ENCODE assay signal across 8 cellular contexts in the genomic region with DNA sequence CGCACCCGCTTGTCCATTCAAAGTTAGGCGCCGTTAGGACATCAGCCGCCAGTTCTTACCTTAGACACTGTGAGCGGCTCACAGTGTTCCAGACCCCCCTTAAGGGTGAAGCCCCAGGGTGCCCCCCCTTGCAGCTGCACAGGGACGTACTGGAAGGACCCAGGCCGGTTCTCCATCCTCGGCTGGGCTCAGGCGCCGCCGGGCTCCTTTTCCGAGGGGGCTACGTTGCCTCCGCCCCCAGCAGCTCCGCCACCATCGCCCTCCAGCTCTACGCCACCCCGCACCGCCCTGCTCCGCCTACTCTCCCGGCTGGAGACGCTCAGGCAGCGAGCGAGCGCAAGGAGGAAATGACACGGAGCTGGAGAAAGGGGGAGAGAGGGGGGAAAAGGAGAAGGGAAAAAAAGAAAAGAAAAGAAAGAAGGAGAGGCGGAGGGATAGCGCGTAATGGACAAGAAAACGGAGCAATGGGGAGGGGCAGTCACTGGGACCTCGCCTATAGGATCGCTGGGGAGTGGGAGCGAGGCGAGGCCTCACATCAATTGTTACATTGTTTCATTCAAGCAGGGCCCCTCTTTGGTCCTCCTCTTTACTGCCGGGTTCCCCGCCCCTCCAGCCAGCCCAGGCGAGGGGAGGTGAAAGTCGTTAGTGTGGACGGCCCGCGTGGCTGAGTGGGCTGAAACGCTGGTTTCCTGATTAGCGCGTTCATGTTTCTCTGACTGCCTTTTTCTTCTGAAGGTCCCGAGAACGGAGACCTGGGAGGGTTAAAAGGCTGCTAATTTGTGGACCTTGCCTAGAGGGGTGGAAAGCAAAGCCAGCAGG. TPM values are rescaled to one million over a fixed set of nuclear protein-coding genes. Genes with fewer than 3 reads are reported as not detected.
DNase-seq lines count a peak whose midpoint lies in the region; ATAC-seq and TF ChIP-seq lines count a peak whose summit lies in the region.

A gene with protein sequence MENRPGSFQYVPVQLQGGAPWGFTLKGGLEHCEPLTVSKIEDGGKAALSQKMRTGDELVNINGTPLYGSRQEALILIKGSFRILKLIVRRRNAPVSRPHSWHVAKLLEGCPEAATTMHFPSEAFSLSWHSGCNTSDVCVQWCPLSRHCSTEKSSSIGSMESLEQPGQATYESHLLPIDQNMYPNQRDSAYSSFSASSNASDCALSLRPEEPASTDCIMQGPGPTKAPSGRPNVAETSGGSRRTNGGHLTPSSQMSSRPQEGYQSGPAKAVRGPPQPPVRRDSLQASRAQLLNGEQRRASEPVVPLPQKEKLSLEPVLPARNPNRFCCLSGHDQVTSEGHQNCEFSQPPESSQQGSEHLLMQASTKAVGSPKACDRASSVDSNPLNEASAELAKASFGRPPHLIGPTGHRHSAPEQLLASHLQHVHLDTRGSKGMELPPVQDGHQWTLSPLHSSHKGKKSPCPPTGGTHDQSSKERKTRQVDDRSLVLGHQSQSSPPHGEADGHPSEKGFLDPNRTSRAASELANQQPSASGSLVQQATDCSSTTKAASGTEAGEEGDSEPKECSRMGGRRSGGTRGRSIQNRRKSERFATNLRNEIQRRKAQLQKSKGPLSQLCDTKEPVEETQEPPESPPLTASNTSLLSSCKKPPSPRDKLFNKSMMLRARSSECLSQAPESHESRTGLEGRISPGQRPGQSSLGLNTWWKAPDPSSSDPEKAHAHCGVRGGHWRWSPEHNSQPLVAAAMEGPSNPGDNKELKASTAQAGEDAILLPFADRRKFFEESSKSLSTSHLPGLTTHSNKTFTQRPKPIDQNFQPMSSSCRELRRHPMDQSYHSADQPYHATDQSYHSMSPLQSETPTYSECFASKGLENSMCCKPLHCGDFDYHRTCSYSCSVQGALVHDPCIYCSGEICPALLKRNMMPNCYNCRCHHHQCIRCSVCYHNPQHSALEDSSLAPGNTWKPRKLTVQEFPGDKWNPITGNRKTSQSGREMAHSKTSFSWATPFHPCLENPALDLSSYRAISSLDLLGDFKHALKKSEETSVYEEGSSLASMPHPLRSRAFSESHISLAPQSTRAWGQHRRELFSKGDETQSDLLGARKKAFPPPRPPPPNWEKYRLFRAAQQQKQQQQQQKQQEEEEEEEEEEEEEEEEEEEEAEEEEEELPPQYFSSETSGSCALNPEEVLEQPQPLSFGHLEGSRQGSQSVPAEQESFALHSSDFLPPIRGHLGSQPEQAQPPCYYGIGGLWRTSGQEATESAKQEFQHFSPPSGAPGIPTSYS (N-terminal part only) (minus strand): TSS at position 352 of the 819 bp plus-strand sequence. CDS start 176 bp downstream, at position 176.

- peak within 1 kb of the TSS; percentile 76 for H2AFZ ChIP-seq in PC-3 (ENCODE audit: low read length)

- H3K27ac Mint-ChIP-seq in immature natural killer cell: no peak within 1 kb of the TSS

- H3K27ac ChIP-seq in PC-3 (ENCODE audit: low read length) (no peak within 1 kb of the TSS), upper lobe of left lung (peak within 1 kb of the TSS; percentile 75 to 89 (median 80))

- peak in 1 of 4 donors; percentile 43 for TF ChIP-seq POLR2A in upper lobe of left lung (IDR thresholded peaks at IDR 0.05)

- peaks cover 0 to 2% (median 0%) of the 10 kb centered on the region in 6 donors for H3K9me3 Mint-ChIP-seq in immature natural killer cell

- H3K4me3 ChIP-seq in AG04449 (ENCODE audit: low read depth, low read length) (peak within 1 kb of the TSS; percentile 65), PC-3 (ENCODE audit: low read length) (peak within 1 kb of the TSS; percentile 59), upper lobe of left lung (peak within 1 kb of the TSS; percentile 11 to 64 (median 54))

- peak within 1 kb of the TSS in 1 of 5 donors; percentile 38 for H3K4me3 Mint-ChIP-seq in immature natural killer cell

- CTCF ChIA-PET in AG04449 (lab: Yijun Ruan, JAX): no interaction called here
- CTCF ChIA-PET in PC-3 (lab: Charles Lee): no interaction called here

- WGBS in upper lobe of left lung, 2 donors: 0 to 29% methylated on average over 22 to 46 of the region's 47 CpGs

- H3K27me3 Mint-ChIP-seq in immature natural killer cell (ENCODE audit: low read depth in 3 of 3): peaks cover 4 to 9% (median 5%) of the 10 kb centered on the region in 3 donors

- no peaks in the 10 kb centered on the region for H3K4me1 ChIP-seq in PC-3 (ENCODE audit: insufficient read depth, low read length)
- peaks cover 0 to 9% (median 0%) of the 10 kb centered on the region in 4 donors for H3K4me1 ChIP-seq in upper lobe of left lung

- TF ChIP-seq CTCF in AG04449 (IDR thresholded peaks at IDR 0.05; ENCODE audit: insufficient read depth, low read length, missing control alignments): no peak
- no peak for TF ChIP-seq CTCF in PC-3 (conservative IDR thresholded peaks at IDR 0.05; ENCODE audit: low read depth, low read length)
- TF ChIP-seq CTCF in upper lobe of left lung (IDR thresholded peaks at IDR 0.05): no peak

- intact Hi-C loops in PC-3 (cut with micrococcal nuclease): no loop called here

- H3K36me3 ChIP-seq in PC-3 (ENCODE audit: low read depth, low read length): no peaks in the 10 kb centered on the region
- H3K36me3 ChIP-seq in upper lobe of left lung: no peaks in the 10 kb centered on the region

- no peaks in the 10 kb centered on the region for H3K9me2 ChIP-seq in PC-3 (replicated peaks; ENCODE audit: low read length)

- H3K79me2 ChIP-seq in PC-3 (ENCODE audit: low read length): no peaks in the 10 kb centered on the region

- H3F3A ChIP-seq in PC-3 (ENCODE audit: low read length, unreplicated experiment): no peaks in the 10 kb centered on the region

- no peak within 1 kb of the TSS for H3K9ac ChIP-seq in PC-3 (ENCODE audit: low read length)

- 0 out of 2 replicates have a peak, but pooled peaks cover 4% of the 10 kb centered on the region for H3K27me3 ChIP-seq in PC-3 (ENCODE audit: low read length)
- H3K27me3 ChIP-seq in upper lobe of left lung: no peaks in the 10 kb centered on the region

- ATAC-seq in PC-3 (no peak), upper lobe of left lung (ENCODE audit: low FRiP score in 2 of 2) (peak; percentile 87 to 95)

- no peaks in the 10 kb centered on the region for H3K4me1 Mint-ChIP-seq in immature natural killer cell

- POLR2A ChIA-PET in AG04449 (lab: Yijun Ruan, JAX): interaction anchor here (1.9 kb wide), 1 partner anchor 15 kb away, joined by 17 read pairs; no protein-coding TSS in a partner anchor
- POLR2A ChIA-PET in PC-3 (lab: Charles Lee; ENCODE audit: unreplicated experiment): no interaction called here

- DNase-seq in AG04449 (ENCODE audit: low read depth, low spot score) (no peak), PC-3 (no peak), fibroblast of gingiva (ENCODE audit: low read depth) (peak; percentile 17), middle frontal gyrus (ENCODE audit: extremely low spot score, low spot score) (peak; percentile 9), upper lobe of left lung (peak; percentile 44 to 84), immature natural killer cell (no peak), NCI-H1092 treated with DMSO at 0.1 percent for 48 hours (lab: John Stamatoyannopoulos, UW) (no peak), NCI-H446 treated with DMSO at 0.1 percent for 48 hours (lab: John Stamatoyannopoulos, UW) (no peak)

- no peaks in the 10 kb centered on the region for H3K9me3 ChIP-seq in PC-3 (ENCODE audit: low read length)
- no peaks in the 10 kb centered on the region for H3K9me3 ChIP-seq in upper lobe of left lung

- H3K36me3 Mint-ChIP-seq in immature natural killer cell: no peaks in the 10 kb centered on the region

- BruUV-seq in PC-3 (replicated peaks; lab: Mats Ljungman, UMichigan): no TSS peak

- TF ChIP-seq EP300 in upper lobe of left lung (IDR thresholded peaks at IDR 0.05): no peak

- no peaks in the 10 kb centered on the region for H4K20me1 ChIP-seq in PC-3 (ENCODE audit: low read length)

- peak within 1 kb of the TSS; percentile 79 for H3K4me2 ChIP-seq in PC-3 (ENCODE audit: low read length)

RNA-seq across cellular contexts. Expression of the gene that starts here (rescaled TPM):
- total RNA-seq in PC-3 (2014; rRNA removed) (not detected in 2 replicates), upper lobe of left lung (10 to 100 TPM; 26.7 to 51.4 (median 35.3) TPM)
- not detected for polyA plus RNA-seq in immature natural killer cell

Comparison
In these comparisons a context has a peak if more than half of its experiments do, and no peak if none do; other contexts are left out.
1. RNA of the gene that starts here (total RNA-seq): 26.7 to 51.4 TPM in upper lobe of left lung; not detected in PC-3; every median in the first group is over 10 times any median in the second.
2. DNase-seq: peak in fibroblast of gingiva (single experiment), middle frontal gyrus (single experiment) and upper lobe of left lung (2 of 2); none in AG04449 (single experiment), PC-3 (single experiment), immature natural killer cell (0 of 3), NCI-H1092 treated with DMSO at 0.1 percent for 48 hours (single experiment) and NCI-H446 treated with DMSO at 0.1 percent for 48 hours (single experiment).
3. Peak in every context shown above with its lines, with median percentiles within 50 percentile points of each other: H3K4me3 ChIP-seq.